13 cellular contexts compared by ENCODE assay signal in the genomic region with DNA sequence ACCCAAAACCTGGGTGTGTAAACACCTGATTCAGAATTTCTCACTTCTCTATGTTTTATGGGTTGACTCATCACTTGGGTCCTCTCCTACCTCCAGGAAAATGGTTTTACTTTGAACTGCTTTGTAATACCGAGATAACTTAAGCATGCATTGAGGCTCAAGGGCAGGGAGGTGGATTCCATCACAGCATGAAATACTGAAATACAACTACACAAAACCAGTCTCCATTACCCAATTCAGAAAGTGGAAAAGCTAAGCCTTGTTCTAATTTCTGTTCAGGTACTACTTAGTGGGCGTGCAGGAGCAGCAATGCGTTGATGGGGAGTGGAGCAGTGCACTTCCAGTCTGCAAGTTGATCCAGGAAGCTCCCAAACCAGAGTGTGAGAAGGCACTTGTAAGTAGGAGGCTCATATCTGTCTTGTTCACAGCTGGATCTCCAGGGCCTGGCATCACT. TPM values are rescaled to one million over a fixed set of nuclear protein-coding genes. Genes with fewer than 3 reads are reported as not detected.
A peak's percentile ranks its signal among the peaks of the same experiment; 100 is the strongest.
DNase-seq lines count a peak whose midpoint lies in the region; ATAC-seq, FAIRE-seq and TF ChIP-seq lines count a peak whose summit lies in the region.
"Had no signal": no experiment of that assay in that cellular context is flagged by ENCODE, and none has a peak within 500 bp of the region (broad histone marks: within the 10 kb centered on the region; RNA-seq: fewer than 3 reads in every experiment).

No MANE protein-coding gene starts in this region.

- FAIRE-seq in small intestine (lab: Jason Lieb, UNC), result no peak
- FAIRE-seq: pancreas had no signal

- DNase-seq in endodermal cell, result no peak
- no peak for DNase-seq in nucleus accumbens (lab: John Stamatoyannopoulos, UW)
- DNase-seq in dedifferentiated amniotic fluid mesenchymal stem cell (ENCODE audit: extremely low spot score), result no peak
- no peak for DNase-seq in small intestine
- DNase-seq in OCI-M1 (lab: John Stamatoyannopoulos, UW), result no peak
- DNase-seq: effector CD8-positive, alpha-beta T cell; NCI-H510A treated with DMSO at 0.1 percent for 48 hours; pancreas had no signal

- H3K36me3 Mint-ChIP-seq in endodermal cell (ENCODE audit: low read depth), result no peaks in the 10 kb centered on the region

- no peak overlapping the region for H3K9ac ChIP-seq in endodermal cell (ENCODE audit: extremely low read depth, low read length, poor library complexity, severe bottlenecking)

- H3K4me1 ChIP-seq in endodermal cell (ENCODE audit: control insufficient read depth, insufficient read depth, low read length) (no peaks in the 10 kb centered on the region), small intestine (ENCODE audit: control insufficient read depth in 2 of 2, insufficient read depth in 1 of 2, low read depth in 1 of 2, low read length in 1 of 2) (no peaks in the 10 kb centered on the region)
- H3K4me1 ChIP-seq: pancreas had no signal

- H3K36me3 ChIP-seq in endodermal cell (ENCODE audit: control insufficient read depth, insufficient read depth, low read length), result no peaks in the 10 kb centered on the region
- no peaks in the 10 kb centered on the region for H3K36me3 ChIP-seq in small intestine (ENCODE audit: control insufficient read depth in 2 of 2, insufficient read depth in 2 of 2, low read length in 2 of 2)
- H3K36me3 ChIP-seq: pancreas had no signal

- TF ChIP-seq CTCF in endodermal cell (conservative IDR thresholded peaks at IDR 0.05), result no peak

- no peak overlapping the region for H3K27ac Mint-ChIP-seq in endodermal cell

- H3K27me3 Mint-ChIP-seq in endodermal cell (ENCODE audit: insufficient read depth), result peaks cover 8% of the 10 kb centered on the region

- ATAC-seq in GM18861 (IDR thresholded peaks at IDR 0.05; ENCODE audit: unreplicated experiment) (peak; percentile 76), GM21529 (IDR thresholded peaks at IDR 0.05; ENCODE audit: unreplicated experiment) (peak; percentile 94), HG03558 (IDR thresholded peaks at IDR 0.05; ENCODE audit: extremely low read depth, unreplicated experiment) (peak; percentile 61)
- ATAC-seq: pancreas had no signal

- H3K4me3 ChIP-seq in endodermal cell (ENCODE audit: low read length), result peak overlapping the region; percentile 64
- no peak overlapping the region for H3K4me3 ChIP-seq in small intestine (ENCODE audit: low read depth in 1 of 2, low read length in 2 of 2)
- H3K4me3 ChIP-seq: pancreas had no signal

- no peaks in the 10 kb centered on the region for H3K27me3 ChIP-seq in endodermal cell (ENCODE audit: control insufficient read depth, insufficient read depth, low read length, poor library complexity, severe bottlenecking)
- no peaks in the 10 kb centered on the region for H3K27me3 ChIP-seq in small intestine (ENCODE audit: control insufficient read depth in 2 of 2, insufficient read depth in 2 of 2, low read length in 2 of 2)
- H3K27me3 ChIP-seq: pancreas had no signal

- H3K4me1 Mint-ChIP-seq in endodermal cell, result no peaks in the 10 kb centered on the region

- H3K9me3 Mint-ChIP-seq in endodermal cell, result peaks cover 17% of the 10 kb centered on the region

- 96 to 100% methylated on average over 3 of the region's 3 CpGs for WGBS in endodermal cell (ENCODE audit: insufficient coverage in 1 of 2, insufficient read length in 1 of 2), 2 experiments
- 70 to 88% (median 74%) methylated on average over 3 of the region's 3 CpGs for WGBS in small intestine, 3 donors

- H3K9me3 ChIP-seq in endodermal cell (ENCODE audit: control insufficient read depth, low read length) (peaks cover 18% of the 10 kb centered on the region), small intestine (ENCODE audit: control insufficient read depth, low read depth) (no peaks in the 10 kb centered on the region)
- H3K9me3 ChIP-seq: pancreas had no signal

- no peak overlapping the region for H3K27ac ChIP-seq in endodermal cell (ENCODE audit: low read depth, low read length)
- H3K27ac ChIP-seq in small intestine (ENCODE audit: low read depth in 1 of 2, low read length in 1 of 2), result no peak overlapping the region
- H3K27ac ChIP-seq: HL-60, pancreas had no signal

- no peak overlapping the region for H3K4me3 Mint-ChIP-seq in endodermal cell

RNA-seq across cellular contexts. Expression of a gene that starts 6.1 kb away (rescaled TPM):
- total RNA-seq in endodermal cell, result not detected
- polyA plus RNA-seq in endodermal cell (2013, experiment 1 of 2), result not detected
- not detected for polyA plus RNA-seq in endodermal cell (2013, experiment 2 of 2)
- under 1 TPM in 2 of 3 donors, not detected in 1; 0.07 to 0.22 TPM for polyA plus RNA-seq in small intestine
- total RNA-seq: Daoy had no signal

RNA-seq across cellular contexts. Expression of a gene that starts 9.2 kb away (rescaled TPM):
- not detected for total RNA-seq in endodermal cell
- not detected for polyA plus RNA-seq in endodermal cell (2013, experiment 1 of 2)
- not detected for polyA plus RNA-seq in endodermal cell (2013, experiment 2 of 2)
- polyA plus RNA-seq in small intestine, result 10 to 100 TPM in 2 of 3 donors, 1 to 10 TPM in 1; 8.6 to 27.3 (median 17.2) TPM

RNA-seq across cellular contexts. Expression of a gene that starts 44.8 kb away (rescaled TPM):
- 10 to 100 TPM; 11.2 to 13.4 TPM for total RNA-seq in endodermal cell
- 5.9 TPM for polyA plus RNA-seq in endodermal cell (2013, experiment 1 of 2)
- 5.1 TPM for polyA plus RNA-seq in endodermal cell (2013, experiment 2 of 2)
- polyA plus RNA-seq in small intestine, result 10 to 100 TPM; 20.0 to 38.5 (median 23.4) TPM

RNA-seq across cellular contexts. Expression of a gene that starts 46.9 kb away (rescaled TPM):
- total RNA-seq in endodermal cell, result 10 to 100 TPM; 10.8 to 18.8 TPM
- polyA plus RNA-seq in endodermal cell (2013, experiment 1 of 2), result 13.6 TPM
- polyA plus RNA-seq in endodermal cell (2013, experiment 2 of 2), result 12.5 TPM
- polyA plus RNA-seq in small intestine, result 1 to 10 TPM; 1.9 to 2.7 (median 2.7) TPM
